In genomic region chr16:46961373-46962353, GRCh38 we compare ENCODE assay signal across 8 cellular contexts. TPM values are rescaled to one million over a fixed set of nuclear protein-coding genes. Genes with fewer than 3 reads are reported as not detected.
DNase-seq lines count a peak whose midpoint lies in the region; ATAC-seq and TF ChIP-seq lines count a peak whose summit lies in the region.

No MANE protein-coding gene starts in this region.

- H3K27ac Mint-ChIP-seq in CD4-positive, alpha-beta memory T cell, result peak overlapping the region; percentile 33 to 92 (median 84)

- intact Hi-C loops in CD4-positive, alpha-beta memory T cell (cut with micrococcal nuclease), result no loop called here
- intact Hi-C loops in mucosa of descending colon (cut with DNase I, micrococcal nuclease), result no loop called here

- no peaks in the 10 kb centered on the region for H3K9me3 Mint-ChIP-seq in CD4-positive, alpha-beta memory T cell

- POLR2A ChIA-PET in CD4-positive, alpha-beta memory T cell (lab: Charles Lee; ENCODE audit: partially characterized antibody), result interaction anchor here (1.7 to 3.7 kb wide), 3 partner anchors 11 to 12 kb away, joined by 5 to 16 read pairs (median 6); partner anchors contain the start of gene DNAJA2

- ATAC-seq in HG02981 (IDR thresholded peaks at IDR 0.05; ENCODE audit: unreplicated experiment) (peak; percentile 97), mucosa of descending colon (peak; percentile 34), HG03280 (IDR thresholded peaks at IDR 0.05; ENCODE audit: unreplicated experiment) (no peak)

- no peaks in the 10 kb centered on the region for H3K9me3 ChIP-seq in CD4-positive, alpha-beta memory T cell (ENCODE audit: control insufficient read depth in 1 of 2, low read length in 2 of 2)
- H3K9me3 ChIP-seq in mucosa of descending colon, result no peaks in the 10 kb centered on the region

- peaks cover 21% of the 10 kb centered on the region for H3K4me1 ChIP-seq in CD4-positive, alpha-beta memory T cell (ENCODE audit: insufficient read depth, low read length)
- H3K4me1 ChIP-seq in mucosa of descending colon (ENCODE audit: low read depth), result no peaks in the 10 kb centered on the region

- TF ChIP-seq CTCF in mucosa of descending colon (IDR thresholded peaks at IDR 0.05), result no peak

- peaks cover 20 to 36% (median 31%) of the 10 kb centered on the region in 4 donors for H3K4me1 Mint-ChIP-seq in CD4-positive, alpha-beta memory T cell

- peak in 3 of 5 donors; percentile 31 to 63 (median 38) for DNase-seq in CD4-positive, alpha-beta memory T cell
- DNase-seq in activated CD8-positive, alpha-beta memory T cell treated with anti-CD3 and anti-CD28 coated beads, Interleukin-2, amount 50 U/mL, for 4 hours, result peak; percentile 31
- DNase-seq in mucosa of descending colon (no peak), NCI-H2107 (lab: John Stamatoyannopoulos, UW) (no peak), NCI-H345 (lab: John Stamatoyannopoulos, UW) (no peak), NCI-H1930 (lab: John Stamatoyannopoulos, UW) (no peak)

- no peaks in the 10 kb centered on the region for H3K27me3 Mint-ChIP-seq in CD4-positive, alpha-beta memory T cell

- no peak overlapping the region for H3K27ac ChIP-seq in CD4-positive, alpha-beta memory T cell (ENCODE audit: low read depth, low read length)

- no peaks in the 10 kb centered on the region for H3K27me3 ChIP-seq in CD4-positive, alpha-beta memory T cell (ENCODE audit: insufficient read depth, low read length)

- peaks cover 82% of the 10 kb centered on the region for H3K36me3 ChIP-seq in CD4-positive, alpha-beta memory T cell (ENCODE audit: insufficient read depth, low read length)
- peaks cover 16% of the 10 kb centered on the region for H3K36me3 ChIP-seq in mucosa of descending colon (ENCODE audit: low read depth)

- peaks cover 52 to 87% of the 10 kb centered on the region in 2 donors for H3K36me3 Mint-ChIP-seq in CD4-positive, alpha-beta memory T cell

- peak overlapping the region in 5 of 8 donors; percentile 2 to 55 (median 24) for H3K4me3 Mint-ChIP-seq in CD4-positive, alpha-beta memory T cell

- CTCF ChIA-PET in CD4-positive, alpha-beta memory T cell (lab: Charles Lee; ENCODE audit: partially characterized antibody), result interaction anchor here (0.9 to 1.6 kb wide), 3 partner anchors 12 to 1196 kb away, joined by 3 to 4 read pairs (median 4); partner anchors contain the start of gene DNAJA2

- no peak overlapping the region for H3K4me3 ChIP-seq in CD4-positive, alpha-beta memory T cell (ENCODE audit: low read length in 2 of 2)
- no peak overlapping the region for H3K4me3 ChIP-seq in mucosa of descending colon

RNA-seq across cellular contexts. Expression of gene DNAJA2, which starts 11.8 kb away (rescaled TPM):
- total RNA-seq in CD4-positive, alpha-beta memory T cell, result 10 to 100 TPM; 73.2 to 79.5 TPM
- 10 to 100 TPM; 79.2 to 95.6 TPM for polyA plus RNA-seq in CD4-positive, alpha-beta memory T cell
- total RNA-seq in mucosa of descending colon, result 10 to 100 TPM; 55.5 to 74.7 (median 59.6) TPM

Comparison
In these comparisons a context has a peak if more than half of its experiments do, and no peak if none do; other contexts are left out.
1. DNase-seq: peak in CD4-positive, alpha-beta memory T cell (3 of 5) and activated CD8-positive, alpha-beta memory T cell treated with anti-CD3 and anti-CD28 coated beads, Interleukin-2, amount 50 U/mL, for 4 hours (single experiment); none in mucosa of descending colon (0 of 3), NCI-H2107 (single experiment), NCI-H345 (single experiment) and NCI-H1930 (0 of 2).